In the genomic region with DNA sequence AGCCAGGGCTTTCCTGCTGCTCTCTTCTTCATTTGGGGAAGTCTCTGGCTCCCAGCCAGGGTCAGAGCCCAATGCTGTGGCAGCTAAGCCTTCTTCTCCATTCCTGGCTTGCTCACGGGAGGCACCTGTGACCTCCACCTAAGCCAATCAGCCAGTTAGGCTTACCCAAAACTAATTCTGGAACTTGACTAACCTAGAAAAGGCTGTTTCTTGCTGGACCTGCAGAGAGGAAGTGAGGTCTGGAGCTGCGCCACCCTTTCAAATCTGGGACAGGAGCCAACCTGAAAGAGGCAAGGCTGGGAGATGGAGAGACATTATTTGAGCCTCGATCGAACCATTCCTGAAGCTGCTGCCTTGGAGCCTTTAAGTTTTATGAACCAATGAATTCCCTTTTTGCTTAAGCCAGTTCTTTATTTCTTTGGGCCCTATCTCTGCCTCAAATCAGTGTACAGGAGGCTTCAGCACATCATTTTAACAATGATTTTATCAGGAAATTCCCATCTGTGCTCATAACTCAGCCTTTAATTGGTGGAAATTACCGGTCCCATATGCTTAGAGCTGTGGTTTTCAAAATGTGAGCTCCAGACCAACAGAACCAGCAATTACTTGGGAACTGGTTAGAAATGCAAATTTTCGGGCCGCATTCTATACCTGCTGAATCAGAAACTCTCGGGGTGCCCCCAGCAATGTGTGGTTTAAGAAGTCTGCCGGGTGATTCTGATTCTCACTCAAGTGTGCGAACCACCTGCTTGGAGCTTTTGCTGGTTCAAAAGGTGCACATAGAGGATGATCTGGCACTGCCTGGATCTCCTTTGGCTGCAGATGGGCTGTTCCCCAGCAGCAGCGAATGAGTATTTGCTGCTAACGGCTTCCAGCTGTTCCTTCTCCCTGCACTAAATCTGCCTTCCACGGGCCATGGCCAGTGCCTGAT, we compare ENCODE assay signal across 8 cellular contexts. TPM values are rescaled to one million over a fixed set of nuclear protein-coding genes. Genes with fewer than 3 reads are reported as not detected.
DNase-seq lines count a peak whose midpoint lies in the region; ATAC-seq and TF ChIP-seq lines count a peak whose summit lies in the region.

No MANE protein-coding gene starts in this region.

- H3K9me3 Mint-ChIP-seq in activated CD4-positive, alpha-beta T cell treated with anti-CD3 and anti-CD28 coated beads for 36 hours (ENCODE audit: low read depth) = no peaks in the 10 kb centered on the region
- H3K9me3 Mint-ChIP-seq in CD14-positive monocyte = peaks cover 0 to 4% (median under 1%) of the 10 kb centered on the region in 7 donors

- H3K36me3 Mint-ChIP-seq in activated CD4-positive, alpha-beta T cell treated with anti-CD3 and anti-CD28 coated beads for 36 hours (ENCODE audit: low read depth) = no peaks in the 10 kb centered on the region
- H3K36me3 Mint-ChIP-seq in CD14-positive monocyte = no peaks in the 10 kb centered on the region

- DNase-seq in activated CD4-positive, alpha-beta T cell treated with anti-CD3 and anti-CD28 coated beads for 36 hours = peak; percentile 39
- no peak for DNase-seq in activated CD4-positive, alpha-beta T cell treated with anti-CD3 and anti-CD28 coated beads for 4 hours
- DNase-seq in PC-9 = peak; percentile 67
- DNase-seq in kidney tubule cell (ENCODE audit: low spot score) = peak; percentile 65
- DNase-seq in NCI-H187 treated with DMSO at 0.1 percent for 48 hours (lab: John Stamatoyannopoulos, UW) = no peak
- DNase-seq in CD14-positive monocyte (ENCODE audit: low spot score) = no peak
- DNase-seq in NCI-H1436 (lab: John Stamatoyannopoulos, UW) = no peak

- TF ChIP-seq CTCF in PC-9 (conservative IDR thresholded peaks at IDR 0.05) (no peak), CD14-positive monocyte (IDR thresholded peaks at IDR 0.05) (no peak)

- CTCF ChIA-PET in activated CD4-positive, alpha-beta T cell treated with anti-CD3 and anti-CD28 coated beads for 36 hours (lab: Charles Lee) = interaction anchor here (1.0 to 1.6 kb wide), 3 partner anchors 28 to 55 kb away, joined by 3 to 4 read pairs (median 3); no protein-coding TSS in a partner anchor
- CTCF ChIA-PET in PC-9 (lab: Charles Lee) = no interaction called here

- no peaks in the 10 kb centered on the region for H3K36me3 ChIP-seq in PC-9 (ENCODE audit: low read depth)

- no peak overlapping the region for H3K27ac ChIP-seq in PC-9

- H4K20me1 ChIP-seq in PC-9 (ENCODE audit: insufficient read depth) = no peaks in the 10 kb centered on the region

- H3K27me3 ChIP-seq in PC-9 (ENCODE audit: insufficient read depth, low read depth) = no peaks in the 10 kb centered on the region

- no peaks in the 10 kb centered on the region for H3K79me2 ChIP-seq in PC-9 (ENCODE audit: low read depth)

- H3K27me3 Mint-ChIP-seq in activated CD4-positive, alpha-beta T cell treated with anti-CD3 and anti-CD28 coated beads for 36 hours = peaks cover 3% of the 10 kb centered on the region
- peaks cover 1 to 7% (median 4%) of the 10 kb centered on the region in 3 donors for H3K27me3 Mint-ChIP-seq in CD14-positive monocyte (ENCODE audit: low read depth in 3 of 3)

- H3K9me2 ChIP-seq in PC-9 (ENCODE audit: insufficient read depth) = no peaks in the 10 kb centered on the region

- H3K4me3 Mint-ChIP-seq in activated CD4-positive, alpha-beta T cell treated with anti-CD3 and anti-CD28 coated beads for 36 hours = no peak overlapping the region
- no peak overlapping the region for H3K4me3 Mint-ChIP-seq in CD14-positive monocyte

- peak overlapping the region; percentile 18 for H3K4me2 ChIP-seq in PC-9

- intact Hi-C loops in activated CD4-positive, alpha-beta T cell treated with anti-CD3 and anti-CD28 coated beads for 36 hours (cut with DNase I, micrococcal nuclease) = no loop called here
- intact Hi-C loops in PC-9 (cut with micrococcal nuclease; ENCODE audit: unreplicated experiment) (loop anchor here (1.0 kb wide), 1 partner anchor 26 kb away; no protein-coding TSS in a partner anchor), CD14-positive monocyte (cut with micrococcal nuclease) (no loop called here)

- H3K9me3 ChIP-seq in PC-9 (ENCODE audit: insufficient read depth, low read depth) = no peaks in the 10 kb centered on the region

- BruUV-seq in PC-9 (replicated peaks; lab: Mats Ljungman, UMichigan) = no TSS peak

- no peak overlapping the region for H2AFZ ChIP-seq in PC-9

- no peak overlapping the region for H3K4me3 ChIP-seq in PC-9

- peaks cover 6% of the 10 kb centered on the region; the same call in 1 of the 2 replicates for H3F3A ChIP-seq in PC-9 (ENCODE audit: insufficient read depth, low read depth)

- peaks cover 25% of the 10 kb centered on the region for H3K4me1 Mint-ChIP-seq in activated CD4-positive, alpha-beta T cell treated with anti-CD3 and anti-CD28 coated beads for 36 hours
- peaks cover 35% of the 10 kb centered on the region for H3K4me1 Mint-ChIP-seq in CD14-positive monocyte

- ATAC-seq in activated CD4-positive, alpha-beta T cell treated with anti-CD3 and anti-CD28 coated beads for 36 hours = peak; percentile 27
- peak; percentile 64 for ATAC-seq in HG02943 (IDR thresholded peaks at IDR 0.05; ENCODE audit: low read depth, unreplicated experiment)

- POLR2A ChIA-PET in activated CD4-positive, alpha-beta T cell treated with anti-CD3 and anti-CD28 coated beads for 36 hours (lab: Charles Lee) = no interaction called here
- POLR2A ChIA-PET in PC-9 (lab: Charles Lee; ENCODE audit: unreplicated experiment) = interaction anchor here (0.6 to 0.7 kb wide), 5 partner anchors 15 to 975 kb away, joined by 3 to 6 read pairs (median 3); no protein-coding TSS in a partner anchor

- peaks cover 35% of the 10 kb centered on the region for H3K4me1 ChIP-seq in PC-9 (replicated peaks; ENCODE audit: insufficient read depth)

- H3K27ac Mint-ChIP-seq in activated CD4-positive, alpha-beta T cell treated with anti-CD3 and anti-CD28 coated beads for 36 hours = no peak overlapping the region
- H3K27ac Mint-ChIP-seq in CD14-positive monocyte = peak overlapping the region in 1 of 7 donors; percentile 59

RNA-seq across cellular contexts. Expression of a gene that starts 35.9 kb away (rescaled TPM):
- total RNA-seq in activated CD4-positive, alpha-beta T cell treated with anti-CD3 and anti-CD28 coated beads for 36 hours = 1 to 10 TPM; 3.5 to 7.1 TPM
- 32.3 and 34.5 TPM in 2 replicates for total RNA-seq in PC-9 (2021)
- 1 to 10 TPM; 5.4 to 7.7 TPM for polyA plus RNA-seq in CD14-positive monocyte

Comparison
In these comparisons a context has a peak if more than half of its experiments do, and no peak if none do; other contexts are left out.
1. DNase-seq: peak in activated CD4-positive, alpha-beta T cell treated with anti-CD3 and anti-CD28 coated beads for 36 hours (single experiment), PC-9 (2 of 2) and kidney tubule cell (single experiment); none in activated CD4-positive, alpha-beta T cell treated with anti-CD3 and anti-CD28 coated beads for 4 hours (0 of 2), NCI-H187 treated with DMSO at 0.1 percent for 48 hours (single experiment), CD14-positive monocyte (single experiment) and NCI-H1436 (single experiment).